ENCODE assay signal across 14 cellular contexts in genomic region chr6:165876568-165876967, GRCh38.
DNase-seq lines count a peak whose midpoint lies in the region; TF ChIP-seq lines count a peak whose summit lies in the region.
"Had no signal": no experiment of that assay in that cellular context is flagged by ENCODE, and none has a peak within 500 bp of the region (broad histone marks: within the 10 kb centered on the region; RNA-seq: fewer than 3 reads in every experiment).

No MANE protein-coding gene starts in this region.

- in situ Hi-C loops in brain microvascular endothelial cell (cut with HindIII; ENCODE audit: low pct_ligation_motif_present, low sequenced_read_pairs) = loop anchor here (25.0 kb wide), 1 partner anchor 211 kb away; no protein-coding TSS in a partner anchor

- DNase-seq in brain microvascular endothelial cell (peak; percentile 26), fibroblast of villous mesenchyme (ENCODE audit: low read depth) (peak; percentile 84), tibial nerve (ENCODE audit: low spot score in 2 of 2) (peak; percentile 45 to 63), RKO (ENCODE audit: low spot score) (no peak), T-helper 2 cell (no peak), DMS79 (lab: John Stamatoyannopoulos, UW) (no peak)
- no peak for DNase-seq in activated naive CD4-positive, alpha-beta T cell treated with Interleukin-2 at 50 U/mL for 16 hours
- DNase-seq: activated CD4-positive, alpha-beta memory T cell treated with anti-CD3 and anti-CD28 coated beads for 36 hours; GOT3; NCI-H1417; NCI-H226; SK-N-SH had no signal

- no peaks in the 10 kb centered on the region for H3K9me3 ChIP-seq in muscle layer of colon (ENCODE audit: low read length)
- H3K9me3 ChIP-seq in tibial nerve = peaks cover 0 to 7% (median 0%) of the 10 kb centered on the region in 4 donors
- H3K9me3 ChIP-seq: SK-N-SH had no signal

- no peaks in the 10 kb centered on the region for H3K36me3 ChIP-seq in brain microvascular endothelial cell (replicated peaks)
- no peaks in the 10 kb centered on the region for H3K36me3 ChIP-seq in muscle layer of colon (ENCODE audit: insufficient read depth, low read length)
- no peaks in the 10 kb centered on the region for H3K36me3 ChIP-seq in tibial nerve

- H3K4me1 ChIP-seq in muscle layer of colon (ENCODE audit: insufficient read depth, low read length) = peaks cover 42% of the 10 kb centered on the region
- H3K4me1 ChIP-seq in tibial nerve = peaks cover 0 to 20% (median 0%) of the 10 kb centered on the region in 4 donors

- TF ChIP-seq CTCF in brain microvascular endothelial cell (IDR thresholded peaks at IDR 0.05; ENCODE audit: low read depth, low read length, missing control alignments) = no peak
- no peak for TF ChIP-seq CTCF in fibroblast of villous mesenchyme (IDR thresholded peaks at IDR 0.05; ENCODE audit: insufficient read depth, low read depth, low read length)
- no peak for TF ChIP-seq CTCF in tibial nerve (IDR thresholded peaks at IDR 0.05)

- TF ChIP-seq EP300 in tibial nerve (IDR thresholded peaks at IDR 0.05) = peak in 1 of 2 donors; percentile 69

- WGBS in tibial nerve, 2 donors = 5 to 15% methylated on average over 6 of the region's 6 CpGs

- peaks cover 25% of the 10 kb centered on the region for H3K27me3 ChIP-seq in brain microvascular endothelial cell (replicated peaks)
- H3K27me3 ChIP-seq in muscle layer of colon (ENCODE audit: control insufficient read depth in 1 of 2, insufficient read depth in 2 of 2, low read length in 2 of 2) = no peaks in the 10 kb centered on the region
- no peaks in the 10 kb centered on the region for H3K27me3 ChIP-seq in tibial nerve

- no peak overlapping the region for H3K27ac ChIP-seq in brain microvascular endothelial cell
- H3K27ac ChIP-seq in muscle layer of colon (ENCODE audit: low read depth, low read length) = peak overlapping the region; percentile 79
- no peak overlapping the region for H3K27ac ChIP-seq in tibial nerve
- H3K27ac ChIP-seq: C4-2B had no signal

- H3K9ac ChIP-seq in muscle layer of colon (ENCODE audit: low read length) = peak overlapping the region; percentile 31
- H3K9ac ChIP-seq: SK-N-SH had no signal

- H3K4me3 ChIP-seq in brain microvascular endothelial cell (ENCODE audit: low read depth, low read length) = no peak overlapping the region
- H3K4me3 ChIP-seq in fibroblast of villous mesenchyme (ENCODE audit: low read depth, low read length) = no peak overlapping the region
- peak overlapping the region in 1 of 2 donors; percentile 12 for H3K4me3 ChIP-seq in muscle layer of colon (ENCODE audit: low read depth in 1 of 2, low read length in 2 of 2)
- no peak overlapping the region for H3K4me3 ChIP-seq in tibial nerve

- TF ChIP-seq POLR2A in tibial nerve (IDR thresholded peaks at IDR 0.05) = no peak

Comparison
In these comparisons a context has a peak if more than half of its experiments do, and no peak if none do; other contexts are left out.
1. DNase-seq: peak in brain microvascular endothelial cell (single experiment), fibroblast of villous mesenchyme (single experiment) and tibial nerve (2 of 2); none in RKO (single experiment), activated naive CD4-positive, alpha-beta T cell treated with Interleukin-2 at 50 U/mL for 16 hours (single experiment), T-helper 2 cell (0 of 5) and DMS79 (single experiment).